ENCODE assay signal across 37 cellular contexts in the genomic region with DNA sequence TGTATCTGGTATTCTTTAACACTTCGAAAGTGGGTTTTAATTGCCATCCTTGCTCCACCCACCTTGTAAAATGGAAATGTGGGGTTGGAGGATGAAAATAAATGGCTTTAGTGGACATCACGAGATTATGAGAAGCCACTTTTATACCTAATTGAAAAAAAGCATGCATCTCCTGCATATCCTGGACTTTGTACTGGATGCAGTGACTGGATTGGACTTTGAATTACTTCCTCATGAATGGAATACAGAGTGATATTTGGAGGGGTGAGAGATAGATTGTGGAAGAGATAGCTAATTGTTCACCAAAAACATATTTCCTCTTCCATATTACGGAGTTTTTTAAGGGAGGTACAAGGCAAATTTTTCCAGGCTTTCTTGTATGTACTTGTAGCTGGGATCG.
"Had no signal": no experiment of that assay in that cellular context is flagged by ENCODE, and none has a peak within 500 bp of the region (broad histone marks: within the 10 kb centered on the region; RNA-seq: fewer than 3 reads in every experiment).

No MANE protein-coding gene starts in this region.

- H3K4me3 ChIP-seq: adrenal gland, body of pancreas, breast epithelium had no signal

- H3K9me3 ChIP-seq: adrenal gland had no signal

- H3K4me1 Mint-ChIP-seq: activated CD4-positive, alpha-beta T cell treated with anti-CD3 and anti-CD28 coated beads for 36 hours; activated CD4-positive, alpha-beta T cell treated with anti-CD3 and anti-CD28 coated beads, Interleukin-2, amount 10 ng/mL, durations not matched to agents 24 days and 14 days; activated naive CD8-positive, alpha-beta T cell treated with anti-CD3 and anti-CD28 coated beads for 36 hours; activated T-helper 17 cell treated with anti-CD3 and anti-CD28 coated beads, Interleukin-2, amount 50 U/mL, for 72 hours; WTC11 had no signal

- H3K36me3 ChIP-seq: adrenal gland, brain microvascular endothelial cell, breast epithelium, WERI-Rb-1 had no signal

- H3K4me1 ChIP-seq: adrenal gland, body of pancreas, breast epithelium had no signal

- H3K27ac ChIP-seq: adrenal gland, body of pancreas, brain microvascular endothelial cell, breast epithelium, WERI-Rb-1 had no signal

- H3K4me3 Mint-ChIP-seq: activated CD4-positive, alpha-beta memory T cell treated with anti-CD3 and anti-CD28 coated beads for 36 hours; activated CD4-positive, alpha-beta T cell treated with anti-CD3 and anti-CD28 coated beads for 36 hours; activated CD4-positive, alpha-beta T cell treated with anti-CD3 and anti-CD28 coated beads, Interleukin-2, amount 10 ng/mL, durations not matched to agents 24 days and 14 days; activated CD8-positive, alpha-beta T cell treated with anti-CD3 and anti-CD28 coated beads for 36 hours; activated naive CD4-positive, alpha-beta T cell treated with anti-CD3 and anti-CD28 coated beads for 36 hours; activated naive CD8-positive, alpha-beta T cell treated with anti-CD3 and anti-CD28 coated beads for 36 hours; activated T-cell treated with anti-CD3 and anti-CD28 coated beads, Interleukin-2, amount 50 U/mL, for 4 hours; activated T-cell treated with anti-CD3 and anti-CD28 coated beads, Interleukin-2, amount 50 U/mL, for 72 hours; activated T-helper 1 cell treated with anti-CD3 and anti-CD28 coated beads, Interleukin-12 subunit alpha, Interleukin-12 subunit beta, Interleukin-2, Interleukin-4 antibody, amounts not matched to agents 30 ng/mL and 10 ng/mL and 1 ng/mL, durations not matched to agents 14 hours and 24 hours and 36 hours; activated T-helper 17 cell treated with anti-CD3 and anti-CD28 coated beads, Interleukin-2, amount 50 U/mL, for 72 hours; T-helper 1 cell treated with Interleukin-12 subunit alpha and Interleukin-12 subunit beta and Interleukin-4 antibody, amounts not matched to agents 30 μg/mL and 1 μg/mL, for 36 hours; T-helper 2 cell treated with Interferon-gamma antibody and Interleukin-4, amounts not matched to agents 5 μg/mL and 100 μg/mL, for 36 hours; WTC11 had no signal

- H3K27ac Mint-ChIP-seq: activated CD4-positive, alpha-beta memory T cell treated with anti-CD3 and anti-CD28 coated beads for 36 hours; activated CD4-positive, alpha-beta T cell treated with anti-CD3 and anti-CD28 coated beads for 36 hours; activated CD4-positive, alpha-beta T cell treated with anti-CD3 and anti-CD28 coated beads, Interleukin-2, amount 10 ng/mL, durations not matched to agents 24 days and 14 days; activated CD8-positive, alpha-beta T cell treated with anti-CD3 and anti-CD28 coated beads for 36 hours; activated naive CD4-positive, alpha-beta T cell treated with anti-CD3 and anti-CD28 coated beads for 36 hours; activated naive CD4-positive, alpha-beta T cell treated with anti-CD3 and anti-CD28 coated beads, Interleukin-2, amount 50 U/mL, for 72 hours; activated naive CD8-positive, alpha-beta T cell treated with anti-CD3 and anti-CD28 coated beads for 36 hours; activated T-cell treated with anti-CD3 and anti-CD28 coated beads, Interleukin-2, amount 50 U/mL, for 72 hours; activated T-helper 1 cell treated with anti-CD3 and anti-CD28 coated beads, Interleukin-12 subunit alpha, Interleukin-12 subunit beta, Interleukin-2, Interleukin-4 antibody, amounts not matched to agents 30 ng/mL and 10 ng/mL and 1 ng/mL, durations not matched to agents 14 hours and 24 hours and 36 hours; activated T-helper 17 cell treated with anti-CD3 and anti-CD28 coated beads, Interleukin-2, amount 50 U/mL, for 72 hours; T-helper 1 cell treated with Interleukin-12 subunit alpha and Interleukin-12 subunit beta and Interleukin-4 antibody, amounts not matched to agents 30 μg/mL and 1 μg/mL, for 36 hours; T-helper 2 cell treated with Interferon-gamma antibody and Interleukin-4, amounts not matched to agents 5 μg/mL and 100 μg/mL, for 36 hours; WTC11 had no signal

- H3K27me3 ChIP-seq: adrenal gland, body of pancreas, brain microvascular endothelial cell, breast epithelium had no signal

- H3K36me3 Mint-ChIP-seq: activated CD4-positive, alpha-beta memory T cell treated with anti-CD3 and anti-CD28 coated beads for 36 hours; activated naive CD8-positive, alpha-beta T cell treated with anti-CD3 and anti-CD28 coated beads for 36 hours had no signal

- DNase-seq: activated CD4-positive, alpha-beta memory T cell treated with anti-CD3 and anti-CD28 coated beads for 36 hours; activated CD4-positive, alpha-beta T cell treated with anti-CD3 and anti-CD28 coated beads for 1 hour; activated CD4-positive, alpha-beta T cell treated with anti-CD3 and anti-CD28 coated beads for 36 hours; activated CD4-positive, alpha-beta T cell treated with anti-CD3 and anti-CD28 coated beads, Interleukin-2, amount 10 ng/mL, durations not matched to agents 24 days and 14 days; activated CD4-positive, alpha-beta T cell treated with anti-CD3 and anti-CD28 coated beads, Interleukin-2, amount 50 U/mL, for 1 hour; activated CD4-positive, alpha-beta T cell treated with anti-CD3 and anti-CD28 coated beads, Interleukin-2, amount 50 U/mL, for 4 hours; activated CD4-positive, CD25-positive, alpha-beta regulatory T cell; activated CD8-positive, alpha-beta memory T cell treated with anti-CD3 and anti-CD28 coated beads, Interleukin-2, amount 50 U/mL, for 4 hours; activated CD8-positive, alpha-beta T cell treated with anti-CD3 and anti-CD28 coated beads for 36 hours; activated effector memory CD4-positive, alpha-beta T cell treated with anti-CD3 and anti-CD28 coated beads, Interleukin-2, amount 50 U/mL, for 16 hours; activated gamma-delta T cell treated with Interleukin-2 at 50 U/mL for 16 hours; activated naive CD4-positive, alpha-beta T cell; activated naive CD4-positive, alpha-beta T cell treated with anti-CD3 and anti-CD28 coated beads for 36 hours; activated naive CD4-positive, alpha-beta T cell treated with anti-CD3 and anti-CD28 coated beads, Interleukin-2, amount 50 U/mL, for 16 hours; activated naive CD8-positive, alpha-beta T cell treated with anti-CD3 and anti-CD28 coated beads for 36 hours; activated T-cell treated with anti-CD3 and anti-CD28 coated beads for 4 hours; activated T-cell treated with anti-CD3 and anti-CD28 coated beads, Interleukin-2, amount 50 U/mL, for 1 hour; activated T-cell treated with anti-CD3 and anti-CD28 coated beads, Interleukin-2, amount 50 U/mL, for 4 hours; activated T-cell treated with anti-CD3 and anti-CD28 coated beads, Interleukin-2, amount 50 U/mL, for 72 hours; adrenal gland; amniotic stem cell; aorta; body of pancreas; brain microvascular endothelial cell; central memory CD4-positive, alpha-beta T cell; T-helper 1 cell; T-helper 2 cell; T-helper 9 cell; WERI-Rb-1 had no signal

- H3K27me3 Mint-ChIP-seq: activated CD4-positive, alpha-beta memory T cell treated with anti-CD3 and anti-CD28 coated beads for 36 hours; activated CD4-positive, alpha-beta T cell treated with anti-CD3 and anti-CD28 coated beads for 36 hours; activated CD4-positive, alpha-beta T cell treated with anti-CD3 and anti-CD28 coated beads, Interleukin-2, amount 10 ng/mL, durations not matched to agents 24 days and 14 days; activated CD8-positive, alpha-beta T cell treated with anti-CD3 and anti-CD28 coated beads for 36 hours; activated naive CD8-positive, alpha-beta T cell treated with anti-CD3 and anti-CD28 coated beads for 36 hours; activated T-helper 17 cell treated with anti-CD3 and anti-CD28 coated beads, Interleukin-2, amount 50 U/mL, for 72 hours had no signal

- ATAC-seq: activated CD4-positive, alpha-beta T cell treated with anti-CD3 and anti-CD28 coated beads for 36 hours; activated CD4-positive, CD25-positive, alpha-beta regulatory T cell treated with anti-CD3 and anti-CD28 coated beads, Interleukin-2, amount 50 U/mL, for 24 hours; activated CD8-positive, alpha-beta T cell treated with anti-CD3 and anti-CD28 coated beads for 36 hours; activated naive CD4-positive, alpha-beta T cell treated with anti-CD3 and anti-CD28 coated beads, Interleukin-2, amount 50 U/mL, for 72 hours; activated T-cell treated with anti-CD3 and anti-CD28 coated beads, Interleukin-2, amount 50 U/mL, for 4 hours; activated T-cell treated with anti-CD3 and anti-CD28 coated beads, Interleukin-2, amount 50 U/mL, for 72 hours; activated T-helper 17 cell treated with anti-CD3 and anti-CD28 coated beads, Interleukin-2, amount 50 U/mL, for 72 hours; body of pancreas; WTC11 had no signal
